In genomic region chr2:236720974-236721600, GRCh38 we compare ENCODE assay signal across 22 cellular contexts.
A peak's percentile ranks its signal among the peaks of the same experiment; 100 is the strongest.
DNase-seq lines count a peak whose midpoint lies in the region; ATAC-seq and TF ChIP-seq lines count a peak whose summit lies in the region.
"Had no signal": no experiment of that assay in that cellular context is flagged by ENCODE, and none has a peak within 500 bp of the region (broad histone marks: within the 10 kb centered on the region; RNA-seq: fewer than 3 reads in every experiment).

No MANE protein-coding gene starts in this region.

- no peak overlapping the region for H3K4me3 ChIP-seq in left lung
- H3K4me3 ChIP-seq: right lobe of liver had no signal

- no peaks in the 10 kb centered on the region for H3K36me3 ChIP-seq in left lung
- H3K36me3 ChIP-seq: right lobe of liver had no signal

- intact Hi-C loops in left lung (cut with DNase I): no loop called here

- no peak overlapping the region for H3K27ac ChIP-seq in left lung
- H3K27ac ChIP-seq: right lobe of liver had no signal

- ATAC-seq in left lung: peak; percentile 66
- no peak for ATAC-seq in GM18498 (IDR thresholded peaks at IDR 0.05; ENCODE audit: unreplicated experiment)
- ATAC-seq: right lobe of liver, Right ventricle myocardium inferior had no signal

- TF ChIP-seq CTCF in left lung (IDR thresholded peaks at IDR 0.05) (no peak), GM10266 (IDR thresholded peaks at IDR 0.05; ENCODE audit: control insufficient read depth, insufficient read depth, low read depth, missing control alignments) (no peak)

- H3K9me3 ChIP-seq in left lung: no peaks in the 10 kb centered on the region
- H3K9me3 ChIP-seq: right lobe of liver had no signal

- DNase-seq in NCI-H2107 treated with DMSO at 0.1 percent for 48 hours (lab: John Stamatoyannopoulos, UW; ENCODE audit: unreplicated experiment) (peak; percentile 31), NCI-H2107 (lab: John Stamatoyannopoulos, UW) (no peak), NCI-H187 treated with DMSO at 0.1 percent for 48 hours (lab: John Stamatoyannopoulos, UW) (peak; percentile 16), NCI-H526 treated with DMSO at 0.1 percent for 48 hours (lab: John Stamatoyannopoulos, UW) (peak; percentile 96), left lung (no peak), GM10266 (ENCODE audit: extremely low spot score) (no peak), HUDEP-2 (lab: John Stamatoyannopoulos, UW; ENCODE audit: unreplicated experiment in 76 of 76) (no peak)
- DNase-seq: 8988T; activated CD4-positive, alpha-beta T cell treated with anti-CD3 and anti-CD28 coated beads for 1 hour; activated naive CD4-positive, alpha-beta T cell treated with anti-CD3 and anti-CD28 coated beads, Interleukin-2, amount 50 U/mL, for 16 hours; activated T-cell treated with anti-CD3 and anti-CD28 coated beads, Interleukin-2, amount 50 U/mL, for 48 hours; anterior cingulate cortex; cerebellar nuclear complex; COR-L47; effector CD4-positive, alpha-beta T cell; mesenchymal stem cell; naive B cell; NCI-H2081 treated with DMSO at 0.1 percent for 48 hours; right lobe of liver; stimulated activated CD8-positive, alpha-beta memory T cell treated with anti-CD3 and anti-CD28 coated beads, Interleukin-4, amount 100 ng/mL, for 48 hours had no signal

- peaks cover 0 to 15% of the 10 kb centered on the region in 2 donors for H3K27me3 ChIP-seq in left lung
- H3K27me3 ChIP-seq: right lobe of liver had no signal

- no peaks in the 10 kb centered on the region for H3K4me1 ChIP-seq in left lung
- H3K4me1 ChIP-seq: right lobe of liver had no signal

Comparison
In these comparisons a context has a peak if more than half of its experiments do, and no peak if none do; other contexts are left out.
1. DNase-seq: peak in NCI-H2107 treated with DMSO at 0.1 percent for 48 hours (single experiment), NCI-H187 treated with DMSO at 0.1 percent for 48 hours (single experiment) and NCI-H526 treated with DMSO at 0.1 percent for 48 hours (single experiment); none in NCI-H2107 (single experiment), left lung (0 of 2), GM10266 (single experiment) and HUDEP-2 (0 of 76).